Comparison of ENCODE assay signal across 2 cellular contexts in the genomic region with DNA sequence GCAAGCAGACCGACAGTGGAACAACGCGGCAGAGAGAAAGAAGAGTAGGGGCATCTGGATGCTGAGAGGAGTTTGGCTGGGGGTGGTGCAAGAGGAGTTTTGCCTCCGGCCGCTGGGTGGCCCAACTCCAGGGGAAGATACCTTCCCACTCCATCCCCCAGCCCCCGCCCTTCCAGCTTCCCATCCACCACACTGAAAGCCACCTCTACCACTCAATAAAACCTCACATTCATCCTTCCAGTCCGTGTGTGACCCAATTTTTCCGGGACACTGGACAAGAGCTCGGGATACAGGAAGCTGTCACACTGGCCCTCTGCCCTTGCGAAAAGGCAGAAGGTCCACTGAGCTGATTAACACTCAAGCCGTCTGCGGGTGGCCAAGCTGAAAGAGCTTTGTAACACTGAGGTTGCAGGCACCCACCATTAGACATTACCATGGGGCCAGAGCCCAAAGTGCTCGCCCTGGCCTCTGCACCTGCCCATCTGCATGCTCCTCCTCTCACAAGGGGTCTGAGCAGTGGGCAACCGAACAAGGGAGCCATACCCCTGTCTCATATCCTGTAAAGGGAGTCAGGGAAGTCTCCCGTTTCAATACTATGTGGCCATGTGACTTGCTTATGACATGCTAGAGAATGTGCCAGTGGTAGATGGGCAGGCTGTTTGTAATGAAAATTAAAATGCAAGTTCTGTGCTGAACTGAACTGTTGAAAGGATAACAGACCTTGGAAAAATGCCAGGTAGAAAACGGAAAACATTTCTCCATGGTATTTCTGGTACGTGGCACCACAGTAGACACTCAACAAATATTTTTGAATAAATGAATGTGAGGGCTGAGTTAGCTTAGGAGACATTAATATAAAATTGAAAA.
TF ChIP-seq lines count a peak whose summit lies in the region.

No MANE protein-coding gene starts in this region.

TF ChIP-seq in IMR-90, 13 proteins besides CTCF, POLR2A, EP300 and RAD21:
- TF ChIP-seq CHD1 (IDR thresholded peaks at IDR 0.05; ENCODE audit: low read depth, low read length) (no peak), FOS (IDR thresholded peaks at IDR 0.05; ENCODE audit: low read depth, low read length) (no peak), RCOR1 (IDR thresholded peaks at IDR 0.05; ENCODE audit: insufficient replicate concordance, low read length) (no peak), NFE2L2 (IDR thresholded peaks at IDR 0.05; ENCODE audit: low read depth, low read length) (no peak), BHLHE40 (IDR thresholded peaks at IDR 0.05; ENCODE audit: low read depth, low read length) (no peak), MXI1 (IDR thresholded peaks at IDR 0.05; ENCODE audit: borderline replicate concordance, low read depth, low read length) (no peak), MAZ (IDR thresholded peaks at IDR 0.05; ENCODE audit: borderline replicate concordance, low read depth, low read length) (no peak), ELK1 (IDR thresholded peaks at IDR 0.05; ENCODE audit: borderline replicate concordance, low read depth, low read length) (no peak), CEBPB (IDR thresholded peaks at IDR 0.05; ENCODE audit: low read depth, low read length) (no peak), SMC3 (IDR thresholded peaks at IDR 0.05; ENCODE audit: low read depth, low read length) (no peak), RFX5 (IDR thresholded peaks at IDR 0.05; ENCODE audit: low read depth, low read length) (no peak), MAFK (IDR thresholded peaks at IDR 0.05; ENCODE audit: low read depth, low read length) (no peak)
- TF ChIP-seq, protein P1, sequence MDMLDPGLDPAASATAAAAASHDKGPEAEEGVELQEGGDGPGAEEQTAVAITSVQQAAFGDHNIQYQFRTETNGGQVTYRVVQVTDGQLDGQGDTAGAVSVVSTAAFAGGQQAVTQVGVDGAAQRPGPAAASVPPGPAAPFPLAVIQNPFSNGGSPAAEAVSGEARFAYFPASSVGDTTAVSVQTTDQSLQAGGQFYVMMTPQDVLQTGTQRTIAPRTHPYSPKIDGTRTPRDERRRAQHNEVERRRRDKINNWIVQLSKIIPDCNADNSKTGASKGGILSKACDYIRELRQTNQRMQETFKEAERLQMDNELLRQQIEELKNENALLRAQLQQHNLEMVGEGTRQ (IDR thresholded peaks at IDR 0.05; ENCODE audit: low read depth, low read length): no peak

TF ChIP-seq in HepG2, 621 proteins besides CTCF, POLR2A, EP300 and RAD21 (continued from another document):
- TF ChIP-seq TBP (CRISPR knock-in tag; IDR thresholded peaks at IDR 0.05) (no peak), IRF9 (CRISPR knock-in tag; IDR thresholded peaks at IDR 0.05; ENCODE audit: borderline replicate concordance) (no peak), ASH2L (IDR thresholded peaks at IDR 0.05; ENCODE audit: insufficient read length, low read depth, low read length) (no peak), ZNF296 (CRISPR knock-in tag; conservative IDR thresholded peaks at IDR 0.05) (no peak), HNF1B (CRISPR knock-in tag; IDR thresholded peaks at IDR 0.05) (no peak), ZNF44 (CRISPR knock-in tag; IDR thresholded peaks at IDR 0.05) (no peak)
